Comparison of ENCODE assay signal across 8 cellular contexts in the genomic region with DNA sequence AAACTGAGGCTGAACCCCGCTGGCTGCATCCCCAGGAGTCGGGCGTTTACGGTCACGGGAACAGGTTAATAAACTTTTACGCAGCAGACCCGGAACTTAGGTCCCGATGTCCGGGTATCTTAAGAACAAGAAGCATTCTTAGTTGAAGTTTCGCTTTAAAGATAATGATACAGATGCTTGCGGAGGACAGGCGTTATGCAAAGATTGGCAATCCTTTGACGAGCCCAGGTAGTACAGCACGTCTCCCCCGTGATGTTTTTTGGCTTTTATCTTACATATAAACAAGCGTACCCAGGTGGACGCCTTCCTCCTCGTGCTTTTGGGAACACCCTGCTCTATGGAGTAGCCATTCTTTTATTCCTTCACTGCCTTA. TPM values are rescaled to one million over a fixed set of nuclear protein-coding genes. Genes with fewer than 3 reads are reported as not detected.
DNase-seq lines count a peak whose midpoint lies in the region; ATAC-seq and TF ChIP-seq lines count a peak whose summit lies in the region.

No MANE protein-coding gene starts in this region.

- H3K79me2 ChIP-seq in hepatocyte: peaks cover 40% of the 10 kb centered on the region

- H3K27me3 ChIP-seq in hepatocyte: no peaks in the 10 kb centered on the region

- H3K4me1 ChIP-seq in hepatocyte (ENCODE audit: insufficient read depth): peaks cover 32% of the 10 kb centered on the region

- CTCF ChIA-PET in activated CD4-positive, alpha-beta memory T cell treated with anti-CD3 and anti-CD28 coated beads for 36 hours (lab: Charles Lee): interaction anchor here (0.7 to 1.4 kb wide), 5 partner anchors 8 to 264 kb away, joined by 3 to 5 read pairs (median 3); no protein-coding TSS in a partner anchor

- no peaks in the 10 kb centered on the region for H3K9me3 ChIP-seq in hepatocyte (ENCODE audit: low read depth)

- H3K4me3 ChIP-seq in hepatocyte: peak overlapping the region; percentile 1

- peak overlapping the region; percentile 76 for H3K4me3 Mint-ChIP-seq in activated CD4-positive, alpha-beta memory T cell treated with anti-CD3 and anti-CD28 coated beads for 36 hours
- peak overlapping the region; percentile 76 for H3K4me3 Mint-ChIP-seq in stimulated activated effector memory CD8-positive, alpha-beta T cell treated with anti-CD3 and anti-CD28 coated beads, Interleukin-12 subunit alpha, Interleukin-12 subunit beta, amount 100 ng/mL, for 72 hours

- no peaks in the 10 kb centered on the region for H3K9me2 ChIP-seq in hepatocyte (replicated peaks; ENCODE audit: insufficient read depth)

- H3K27me3 Mint-ChIP-seq in activated CD4-positive, alpha-beta memory T cell treated with anti-CD3 and anti-CD28 coated beads for 36 hours: no peaks in the 10 kb centered on the region

- intact Hi-C loops in activated CD4-positive, alpha-beta memory T cell treated with anti-CD3 and anti-CD28 coated beads for 36 hours (cut with micrococcal nuclease): loop anchor here (1.0 to 2.0 kb wide), 2 partner anchors 72 to 264 kb away; no protein-coding TSS in a partner anchor

- 92% methylated on average over 17 of the region's 18 CpGs for WGBS in hepatocyte (ENCODE audit: low lambda C conversion rate, missing lambda C conversion rate)

- peak overlapping the region; percentile 96 for H2AFZ ChIP-seq in hepatocyte

- H3K36me3 ChIP-seq in hepatocyte (replicated peaks; ENCODE audit: insufficient read depth, low read depth): no peaks in the 10 kb centered on the region

- peaks cover 37% of the 10 kb centered on the region for H3K4me1 Mint-ChIP-seq in activated CD4-positive, alpha-beta memory T cell treated with anti-CD3 and anti-CD28 coated beads for 36 hours (ENCODE audit: low read depth)
- peaks cover 40% of the 10 kb centered on the region for H3K4me1 Mint-ChIP-seq in stimulated activated effector memory CD8-positive, alpha-beta T cell treated with anti-CD3 and anti-CD28 coated beads, Interleukin-12 subunit alpha, Interleukin-12 subunit beta, amount 100 ng/mL, for 72 hours

- TF ChIP-seq CTCF in hepatocyte (IDR thresholded peaks at IDR 0.05; ENCODE audit: poor library complexity): no peak

- no peaks in the 10 kb centered on the region for H3K36me3 Mint-ChIP-seq in activated CD4-positive, alpha-beta memory T cell treated with anti-CD3 and anti-CD28 coated beads for 36 hours
- H3K36me3 Mint-ChIP-seq in stimulated activated effector memory CD8-positive, alpha-beta T cell treated with anti-CD3 and anti-CD28 coated beads, Interleukin-12 subunit alpha, Interleukin-12 subunit beta, amount 100 ng/mL, for 72 hours: peaks cover 30% of the 10 kb centered on the region

- no peak for ATAC-seq in stimulated activated effector memory CD8-positive, alpha-beta T cell treated with anti-CD3 and anti-CD28 coated beads, Interleukin-12 subunit alpha, Interleukin-12 subunit beta, amount 100 ng/mL, for 72 hours
- ATAC-seq in HG03025 (IDR thresholded peaks at IDR 0.05; ENCODE audit: low FRiP score, unreplicated experiment): no peak

- peak overlapping the region; percentile 76 for H3K27ac ChIP-seq in hepatocyte

- H3K9me3 Mint-ChIP-seq in activated CD4-positive, alpha-beta memory T cell treated with anti-CD3 and anti-CD28 coated beads for 36 hours: no peaks in the 10 kb centered on the region
- H3K9me3 Mint-ChIP-seq in stimulated activated effector memory CD8-positive, alpha-beta T cell treated with anti-CD3 and anti-CD28 coated beads, Interleukin-12 subunit alpha, Interleukin-12 subunit beta, amount 100 ng/mL, for 72 hours: peaks cover 3% of the 10 kb centered on the region

- H3K27ac Mint-ChIP-seq in activated CD4-positive, alpha-beta memory T cell treated with anti-CD3 and anti-CD28 coated beads for 36 hours: peak overlapping the region; percentile 87
- H3K27ac Mint-ChIP-seq in stimulated activated effector memory CD8-positive, alpha-beta T cell treated with anti-CD3 and anti-CD28 coated beads, Interleukin-12 subunit alpha, Interleukin-12 subunit beta, amount 100 ng/mL, for 72 hours: peak overlapping the region; percentile 91

- H3K4me2 ChIP-seq in hepatocyte: peak overlapping the region; percentile 82

- peaks cover 31% of the 10 kb centered on the region for H4K20me1 ChIP-seq in hepatocyte (ENCODE audit: insufficient read depth, poor library complexity, severe bottlenecking)

- DNase-seq in HT-29 (ENCODE audit: low spot score): peak; percentile 43
- DNase-seq in activated CD4-positive, alpha-beta memory T cell treated with anti-CD3 and anti-CD28 coated beads for 36 hours: no peak
- DNase-seq in hepatocyte (ENCODE audit: low spot score): no peak
- DNase-seq in stimulated activated effector memory CD8-positive, alpha-beta T cell treated with anti-CD3 and anti-CD28 coated beads, Interleukin-12 subunit alpha, Interleukin-12 subunit beta, amount 100 ng/mL, for 72 hours (ENCODE audit: low spot score in 2 of 2): no peak
- DNase-seq in NCI-H187 treated with DMSO at 0.1 percent for 48 hours (lab: John Stamatoyannopoulos, UW): no peak
- DNase-seq in NCI-H146 (lab: John Stamatoyannopoulos, UW): no peak
- no peak for DNase-seq in HCEC 1CT

- POLR2A ChIA-PET in activated CD4-positive, alpha-beta memory T cell treated with anti-CD3 and anti-CD28 coated beads for 36 hours (lab: Charles Lee): interaction anchor here (1.8 to 3.0 kb wide), 2 partner anchors 48 to 73 kb away, joined by 7 to 16 read pairs; no protein-coding TSS in a partner anchor

RNA-seq across cellular contexts. Expression of gene TOLLIP, which starts 0.9 kb away (rescaled TPM):
- 53.6 and 91.6 TPM in 2 replicates for total RNA-seq in HT-29 (2014; rRNA removed; shearing (Covaris generic))
- 10 to 100 TPM; 30.0 to 32.1 TPM for total RNA-seq in activated CD4-positive, alpha-beta memory T cell treated with anti-CD3 and anti-CD28 coated beads for 36 hours
- 33.3 and 40.9 TPM in 2 replicates for total RNA-seq in hepatocyte
- polyA plus RNA-seq in hepatocyte: 80.9 and 84.0 TPM in 2 replicates
